ENCODE assay signal across 1 cellular context in genomic region chr3:138942861-138943623, GRCh38.
TF ChIP-seq lines count a peak whose summit lies in the region.

No MANE protein-coding gene starts in this region.

TF ChIP-seq in HepG2, 621 proteins besides CTCF, POLR2A, EP300 and RAD21:
- TF ChIP-seq, protein P1, sequence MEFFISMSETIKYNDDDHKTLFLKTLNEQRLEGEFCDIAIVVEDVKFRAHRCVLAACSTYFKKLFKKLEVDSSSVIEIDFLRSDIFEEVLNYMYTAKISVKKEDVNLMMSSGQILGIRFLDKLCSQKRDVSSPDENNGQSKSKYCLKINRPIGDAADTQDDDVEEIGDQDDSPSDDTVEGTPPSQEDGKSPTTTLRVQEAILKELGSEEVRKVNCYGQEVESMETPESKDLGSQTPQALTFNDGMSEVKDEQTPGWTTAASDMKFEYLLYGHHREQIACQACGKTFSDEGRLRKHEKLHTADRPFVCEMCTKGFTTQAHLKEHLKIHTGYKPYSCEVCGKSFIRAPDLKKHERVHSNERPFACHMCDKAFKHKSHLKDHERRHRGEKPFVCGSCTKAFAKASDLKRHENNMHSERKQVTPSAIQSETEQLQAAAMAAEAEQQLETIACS (CRISPR knock-in tag; IDR thresholded peaks at IDR 0.05) = no peak
- 0 out of 2 replicates have a peak, but pooled peaks have one; percentile 29 for TF ChIP-seq SCMH1 (CRISPR knock-in tag; IDR thresholded peaks at IDR 0.05; ENCODE audit: borderline replicate concordance)
- TF ChIP-seq ZFP36 (IDR thresholded peaks at IDR 0.05; ENCODE audit: borderline replicate concordance, low read depth, low read length, partially characterized antibody) = peak; percentile 72
